Comparison of ENCODE assay signal across 10 cellular contexts in genomic region chr12:113403435-113404415, GRCh38.
A peak's percentile ranks its signal among the peaks of the same experiment; 100 is the strongest.
DNase-seq lines count a peak whose midpoint lies in the region; ATAC-seq, FAIRE-seq and TF ChIP-seq lines count a peak whose summit lies in the region.
"Had no signal": no experiment of that assay in that cellular context is flagged by ENCODE, and none has a peak within 500 bp of the region (broad histone marks: within the 10 kb centered on the region; RNA-seq: fewer than 3 reads in every experiment).

TSS of gene SDS (minus strand) at chr12:113403887. CDS start at chr12:113399708, 4,179 bp downstream.

- DNase-seq in NCI-H69 (lab: John Stamatoyannopoulos, UW) (peak; percentile 26), choroid plexus epithelial cell (ENCODE audit: low read depth) (peak; percentile 74), medulla oblongata (ENCODE audit: extremely low spot score) (peak; percentile 91), kidney glomerular epithelial cell (lab: John Stamatoyannopoulos, UW) (no peak), RCC 7860 (ENCODE audit: low spot score) (no peak), NCI-H748 (lab: John Stamatoyannopoulos, UW; ENCODE audit: unreplicated experiment) (no peak)
- DNase-seq: NCI-H187 had no signal

- ATAC-seq in HG02981 (IDR thresholded peaks at IDR 0.05; ENCODE audit: unreplicated experiment): no peak

- peak within 1 kb of the TSS in 1 of 10 experiments; percentile 5; a peak in 2 of 20 replicates for H3K4me3 ChIP-seq in BLaER1 treated with 17β-estradiol and CSF1 and Interleukin-3, amounts not matched to agents 10 nM and 100 nM
- H3K4me3 ChIP-seq in choroid plexus epithelial cell (ENCODE audit: low read depth, low read length): no peak within 1 kb of the TSS
- H3K4me3 ChIP-seq: HAP-1 had no signal

- H3K27me3 ChIP-seq in BLaER1 treated with 17β-estradiol and CSF1 and Interleukin-3, amounts not matched to agents 10 nM and 100 nM: no peaks in the 10 kb centered on the region

- FAIRE-seq in RCC 7860 (lab: Jason Lieb, UNC): no peak

- H3K4me1 ChIP-seq in BLaER1 treated with 17β-estradiol and CSF1 and Interleukin-3, amounts not matched to agents 10 nM and 100 nM: peaks cover 10 to 54% (median 23%) of the 10 kb centered on the region in 10 experiments

- H3K9me3 ChIP-seq in BLaER1 treated with 17β-estradiol and CSF1 and Interleukin-3, amounts not matched to agents 10 nM and 100 nM (replicated peaks in 1 of 11): no peaks in the 10 kb centered on the region
- H3K9me3 ChIP-seq: HAP-1 had no signal

- H3K9ac ChIP-seq in BLaER1 treated with 17β-estradiol and CSF1 and Interleukin-3, amounts not matched to agents 10 nM and 100 nM: peak within 1 kb of the TSS in 5 of 11 experiments; percentile 8 to 46 (median 33); a peak in 6 of 22 replicates

- peak within 1 kb of the TSS; percentile 41 to 93 (median 59); a peak in 21 of 22 replicates for H3K4me2 ChIP-seq in BLaER1 treated with 17β-estradiol and CSF1 and Interleukin-3, amounts not matched to agents 10 nM and 100 nM

- H4K20me1 ChIP-seq in BLaER1 treated with 17β-estradiol and CSF1 and Interleukin-3, amounts not matched to agents 10 nM and 100 nM: peaks cover 0 to 6% (median 0%) of the 10 kb centered on the region in 11 experiments; a peak in 2 of 22 replicates

- TF ChIP-seq CTCF in choroid plexus epithelial cell (conservative IDR thresholded peaks at IDR 0.05; ENCODE audit: low read depth, low read length): no peak

- peak within 1 kb of the TSS in 6 of 11 experiments; percentile 12 to 56 (median 38); a peak in 10 of 22 replicates for H3K27ac ChIP-seq in BLaER1 treated with 17β-estradiol and CSF1 and Interleukin-3, amounts not matched to agents 10 nM and 100 nM

- H3K36me3 ChIP-seq in BLaER1 treated with 17β-estradiol and CSF1 and Interleukin-3, amounts not matched to agents 10 nM and 100 nM: no peaks in the 10 kb centered on the region
- H3K36me3 ChIP-seq: HAP-1 had no signal

Comparison
In these comparisons a context has a peak if more than half of its experiments do, and no peak if none do; other contexts are left out.
1. DNase-seq: peak in NCI-H69 (single experiment), choroid plexus epithelial cell (single experiment) and medulla oblongata (single experiment); none in kidney glomerular epithelial cell (single experiment), RCC 7860 (single experiment) and NCI-H748 (single experiment).